ENCODE assay signal across 18 cellular contexts in genomic region chrX:78111140-78111931, GRCh38. TPM values are rescaled to one million over a fixed set of nuclear protein-coding genes. Genes with fewer than 3 reads are reported as not detected.
A peak's percentile ranks its signal among the peaks of the same experiment; 100 is the strongest.
DNase-seq lines count a peak whose midpoint lies in the region; ATAC-seq and TF ChIP-seq lines count a peak whose summit lies in the region.
"Had no signal": no experiment of that assay in that cellular context is flagged by ENCODE, and none has a peak within 500 bp of the region (broad histone marks: within the 10 kb centered on the region; RNA-seq: fewer than 3 reads in every experiment).

No MANE protein-coding gene starts in this region.

- no peaks in the 10 kb centered on the region for H3K9me3 Mint-ChIP-seq in activated CD4-positive, alpha-beta T cell treated with anti-CD3 and anti-CD28 coated beads, Interleukin-2, amount 10 ng/mL, durations not matched to agents 24 days and 14 days
- H3K9me3 Mint-ChIP-seq: dendritic cell treated with granulocyte-macrophage colony-stimulating factor and Interleukin-4, amounts not matched to agents 40 ng/mL and 50 ng/mL, for 4 days had no signal

- H3K27me3 Mint-ChIP-seq in activated CD4-positive, alpha-beta T cell treated with anti-CD3 and anti-CD28 coated beads, Interleukin-2, amount 10 ng/mL, durations not matched to agents 24 days and 14 days = no peaks in the 10 kb centered on the region
- H3K27me3 Mint-ChIP-seq: dendritic cell treated with granulocyte-macrophage colony-stimulating factor and Interleukin-4, amounts not matched to agents 40 ng/mL and 50 ng/mL, for 4 days had no signal

- WGBS in adrenal gland, 4 donors = 55 to 69% (median 65%) methylated on average over 10 of the region's 10 CpGs

- H3K4me1 Mint-ChIP-seq in activated CD4-positive, alpha-beta T cell treated with anti-CD3 and anti-CD28 coated beads, Interleukin-2, amount 10 ng/mL, durations not matched to agents 24 days and 14 days = peaks cover 34% of the 10 kb centered on the region

- DNase-seq in activated CD4-positive, alpha-beta T cell treated with anti-CD3 and anti-CD28 coated beads, Interleukin-2, amount 10 ng/mL, durations not matched to agents 24 days and 14 days = no peak
- no peak for DNase-seq in activated CD4-positive, alpha-beta T cell treated with anti-CD3 and anti-CD28 coated beads for 1 hour
- DNase-seq in PC-3 = no peak
- peak; percentile 34 to 68 (median 51) for DNase-seq in adrenal gland
- DNase-seq in mucosa of descending colon = peak in 1 of 3 donors; percentile 16
- DNase-seq in stimulated activated naive CD4-positive, alpha-beta T cell treated with Interleukin-2 at 50 U/mL for 16 hours (lab: John Stamatoyannopoulos, UW) = no peak
- DNase-seq: brain microvascular endothelial cell, NCI-H1105, NCI-H2081 treated with DMSO at 0.1 percent for 48 hours, NCI-H510A, retina, SHP77, thyroid gland had no signal

- no peak for TF ChIP-seq CTCF in PC-3 (conservative IDR thresholded peaks at IDR 0.05; ENCODE audit: low read depth, low read length)
- TF ChIP-seq CTCF in adrenal gland (IDR thresholded peaks at IDR 0.05) = no peak
- no peak for TF ChIP-seq CTCF in mucosa of descending colon (IDR thresholded peaks at IDR 0.05)

- H2AFZ ChIP-seq in PC-3 (ENCODE audit: low read length) = no peak overlapping the region

- H3K36me3 ChIP-seq in PC-3 (ENCODE audit: low read depth, low read length) (peaks cover 91% of the 10 kb centered on the region), adrenal gland (replicated peaks in 1 of 2) (peaks cover 4 to 33% of the 10 kb centered on the region in 2 donors), mucosa of descending colon (ENCODE audit: low read depth) (peaks cover 3% of the 10 kb centered on the region)

- BruUV-seq in PC-3 (replicated peaks; lab: Mats Ljungman, UMichigan) = no TSS peak

- POLR2A ChIA-PET in PC-3 (lab: Charles Lee; ENCODE audit: unreplicated experiment) = no interaction called here

- H3K27ac ChIP-seq in PC-3 (ENCODE audit: low read length) (no peak overlapping the region), adrenal gland (no peak overlapping the region)
- H3K27ac ChIP-seq: brain microvascular endothelial cell, C4-2B, HL-60, thyroid gland had no signal

- H3K4me3 ChIP-seq in PC-3 (ENCODE audit: low read length) = no peak overlapping the region
- H3K4me3 ChIP-seq in adrenal gland = no peak overlapping the region
- H3K4me3 ChIP-seq in mucosa of descending colon = no peak overlapping the region
- H3K4me3 ChIP-seq: thyroid gland had no signal

- H3K27ac Mint-ChIP-seq in activated CD4-positive, alpha-beta T cell treated with anti-CD3 and anti-CD28 coated beads, Interleukin-2, amount 10 ng/mL, durations not matched to agents 24 days and 14 days = no peak overlapping the region
- H3K27ac Mint-ChIP-seq: dendritic cell treated with granulocyte-macrophage colony-stimulating factor and Interleukin-4, amounts not matched to agents 40 ng/mL and 50 ng/mL, for 4 days had no signal

- H3K4me1 ChIP-seq in PC-3 (ENCODE audit: insufficient read depth, low read length) = peaks cover 29% of the 10 kb centered on the region
- H3K4me1 ChIP-seq in adrenal gland (replicated peaks in 1 of 2) = peaks cover 6 to 17% of the 10 kb centered on the region in 2 donors
- peaks cover 22% of the 10 kb centered on the region for H3K4me1 ChIP-seq in mucosa of descending colon (ENCODE audit: low read depth)

- H3K9ac ChIP-seq in PC-3 (ENCODE audit: low read length) = no peak overlapping the region

- intact Hi-C loops in activated CD4-positive, alpha-beta T cell treated with anti-CD3 and anti-CD28 coated beads, Interleukin-2, amount 10 ng/mL, durations not matched to agents 24 days and 14 days (cut with micrococcal nuclease) = no loop called here
- intact Hi-C loops in PC-3 (cut with micrococcal nuclease) (no loop called here), adrenal gland (cut with DNase I) (no loop called here), mucosa of descending colon (cut with DNase I, micrococcal nuclease) (no loop called here)

- H3K4me3 Mint-ChIP-seq in activated CD4-positive, alpha-beta T cell treated with anti-CD3 and anti-CD28 coated beads, Interleukin-2, amount 10 ng/mL, durations not matched to agents 24 days and 14 days = peak overlapping the region; percentile 67
- H3K4me3 Mint-ChIP-seq: dendritic cell treated with granulocyte-macrophage colony-stimulating factor and Interleukin-4, amounts not matched to agents 40 ng/mL and 50 ng/mL, for 4 days had no signal

- no peaks in the 10 kb centered on the region for H3F3A ChIP-seq in PC-3 (ENCODE audit: low read length, unreplicated experiment)

- H3K27me3 ChIP-seq in PC-3 (ENCODE audit: low read length) (no peaks in the 10 kb centered on the region), adrenal gland (no peaks in the 10 kb centered on the region)
- H3K27me3 ChIP-seq: brain microvascular endothelial cell, thyroid gland had no signal

- H3K9me3 ChIP-seq in PC-3 (ENCODE audit: low read length) = no peaks in the 10 kb centered on the region
- no peaks in the 10 kb centered on the region for H3K9me3 ChIP-seq in adrenal gland (replicated peaks in 1 of 3)
- H3K9me3 ChIP-seq in mucosa of descending colon = no peaks in the 10 kb centered on the region
- H3K9me3 ChIP-seq: thyroid gland had no signal

- TF ChIP-seq POLR2A in adrenal gland (IDR thresholded peaks at IDR 0.05) = no peak

- CTCF ChIA-PET in PC-3 (lab: Charles Lee) = no interaction called here

- ATAC-seq in PC-3 (peak; percentile 59), mucosa of descending colon (peak; percentile 47), HG03354 (IDR thresholded peaks at IDR 0.05; ENCODE audit: poor library complexity, severe bottlenecking, unreplicated experiment) (no peak), HG02571 (IDR thresholded peaks at IDR 0.05; ENCODE audit: unreplicated experiment) (no peak)

- H4K20me1 ChIP-seq in PC-3 (ENCODE audit: low read length) = peaks cover 85% of the 10 kb centered on the region

- H3K4me2 ChIP-seq in PC-3 (ENCODE audit: low read length) = no peak overlapping the region

- peaks cover 69% of the 10 kb centered on the region for H3K36me3 Mint-ChIP-seq in activated CD4-positive, alpha-beta T cell treated with anti-CD3 and anti-CD28 coated beads, Interleukin-2, amount 10 ng/mL, durations not matched to agents 24 days and 14 days (ENCODE audit: low read depth)

- peaks cover 99% of the 10 kb centered on the region for H3K79me2 ChIP-seq in PC-3 (ENCODE audit: low read length)

- H3K9me2 ChIP-seq in PC-3 (replicated peaks; ENCODE audit: low read length) = no peaks in the 10 kb centered on the region

RNA-seq across cellular contexts. Expression of gene PGK1, which starts 7.3 kb away (rescaled TPM):
- 1,039 and 1,063 TPM in 2 replicates for total RNA-seq in activated CD4-positive, alpha-beta T cell treated with anti-CD3 and anti-CD28 coated beads, Interleukin-2, amount 10 ng/mL, durations not matched to agents 24 days and 14 days
- total RNA-seq in PC-3 (2014; rRNA removed) (663 and 668 TPM in 2 replicates), adrenal gland (100 to 1,000 TPM; 143 to 524 (median 320) TPM), mucosa of descending colon (100 to 1,000 TPM; 236 to 369 (median 310) TPM)
- 100 to 1,000 TPM in 1 of 3 donors, 10 to 100 TPM in 2; 69.4 to 436 (median 90.1) TPM for polyA plus RNA-seq in adrenal gland

RNA-seq across cellular contexts. Expression of gene TAF9B, which starts 28.1 kb away (rescaled TPM):
- 14.6 and 16.1 TPM in 2 replicates for total RNA-seq in activated CD4-positive, alpha-beta T cell treated with anti-CD3 and anti-CD28 coated beads, Interleukin-2, amount 10 ng/mL, durations not matched to agents 24 days and 14 days
- total RNA-seq in PC-3 (2014; rRNA removed) = 19.5 and 26.1 TPM in 2 replicates
- total RNA-seq in adrenal gland = 10 to 100 TPM in 5 of 8 donors, 1 to 10 TPM in 3; 6.6 to 14.2 (median 11.3) TPM
- 10 to 100 TPM in 1 of 3 donors, 1 to 10 TPM in 2; 8.1 to 13.9 (median 8.8) TPM for polyA plus RNA-seq in adrenal gland
- total RNA-seq in mucosa of descending colon = 10 to 100 TPM in 1 of 3 donors, 1 to 10 TPM in 2; 3.3 to 17.7 (median 8.5) TPM

Comparison
In these comparisons a context has a peak if more than half of its experiments do, and no peak if none do; other contexts are left out.
1. DNase-seq: peak in adrenal gland (7 of 7); none in activated CD4-positive, alpha-beta T cell treated with anti-CD3 and anti-CD28 coated beads, Interleukin-2, amount 10 ng/mL, durations not matched to agents 24 days and 14 days (single experiment), activated CD4-positive, alpha-beta T cell treated with anti-CD3 and anti-CD28 coated beads for 1 hour (single experiment), PC-3 (single experiment) and stimulated activated naive CD4-positive, alpha-beta T cell treated with Interleukin-2 at 50 U/mL for 16 hours (single experiment).
2. ATAC-seq: peak in PC-3 (single experiment) and mucosa of descending colon (single experiment); none in HG03354 (single experiment) and HG02571 (single experiment).